In genomic region chr10:89206402-89207180, GRCh38 we compare ENCODE assay signal across 8 cellular contexts. TPM values are rescaled to one million over a fixed set of nuclear protein-coding genes. Genes with fewer than 3 reads are reported as not detected.
DNase-seq lines count a peak whose midpoint lies in the region; ATAC-seq and TF ChIP-seq lines count a peak whose summit lies in the region.

No MANE protein-coding gene starts in this region.

- no peaks in the 10 kb centered on the region for H3K36me3 ChIP-seq in lower lobe of right lung

- H3K9me3 Mint-ChIP-seq in T-cell: no peaks in the 10 kb centered on the region
- no peaks in the 10 kb centered on the region for H3K9me3 Mint-ChIP-seq in stimulated activated naive CD8-positive, alpha-beta T cell treated with anti-CD3 and anti-CD28 coated beads, Interleukin-15, amount 100 ng/mL, for 72 hours

- no peak overlapping the region for H3K27ac Mint-ChIP-seq in T-cell
- H3K27ac Mint-ChIP-seq in stimulated activated naive CD8-positive, alpha-beta T cell treated with anti-CD3 and anti-CD28 coated beads, Interleukin-15, amount 100 ng/mL, for 72 hours: no peak overlapping the region

- intact Hi-C loops in lower lobe of right lung (cut with DNase I) (no loop called here), posterior vena cava (cut with DNase I) (no loop called here)

- TF ChIP-seq CTCF in lower lobe of right lung (IDR thresholded peaks at IDR 0.05): no peak

- peak overlapping the region; percentile 76 to 84 (median 78) for H3K4me3 Mint-ChIP-seq in T-cell
- peak overlapping the region; percentile 79 to 90 for H3K4me3 Mint-ChIP-seq in stimulated activated naive CD8-positive, alpha-beta T cell treated with anti-CD3 and anti-CD28 coated beads, Interleukin-15, amount 100 ng/mL, for 72 hours

- peaks cover 17% of the 10 kb centered on the region for H3K27me3 ChIP-seq in lower lobe of right lung (ENCODE audit: low read depth)

- POLR2A ChIA-PET in T-cell (lab: Charles Lee): interaction anchor here (1.0 to 1.2 kb wide), 2 partner anchors 9 to 122 kb away, joined by 3 read pairs; no protein-coding TSS in a partner anchor

- DNase-seq in T-cell (peak; percentile 11 to 82 (median 58)), lower lobe of right lung (peak; percentile 49), posterior vena cava (ENCODE audit: low spot score) (no peak)
- DNase-seq in stimulated activated naive CD8-positive, alpha-beta T cell treated with anti-CD3 and anti-CD28 coated beads, Interleukin-15, amount 100 ng/mL, for 72 hours: peak; percentile 29 to 31

- H3K4me1 ChIP-seq in lower lobe of right lung: peaks cover 32% of the 10 kb centered on the region

- CTCF ChIA-PET in T-cell (lab: Charles Lee): interaction anchor here (0.6 to 4.3 kb wide), 9 partner anchors 9 to 336 kb away, joined by 3 to 29 read pairs (median 5); no protein-coding TSS in a partner anchor

- ATAC-seq in GM19025 (IDR thresholded peaks at IDR 0.05; ENCODE audit: low read depth, unreplicated experiment): peak; percentile 28
- peak; percentile 71 to 86 (median 76) for ATAC-seq in T-cell (replicated peaks in 1 of 4)
- peak; percentile 44 to 69 for ATAC-seq in lower lobe of right lung
- ATAC-seq in stimulated activated naive CD8-positive, alpha-beta T cell treated with anti-CD3 and anti-CD28 coated beads, Interleukin-15, amount 100 ng/mL, for 72 hours: peak; percentile 78
- ATAC-seq in HG03095 (IDR thresholded peaks at IDR 0.05; ENCODE audit: unreplicated experiment): no peak
- no peak for ATAC-seq in GM19467 (IDR thresholded peaks at IDR 0.05; ENCODE audit: unreplicated experiment)

- peak overlapping the region; percentile 55 for H3K27ac ChIP-seq in cingulate gyrus (ENCODE audit: low read depth, low read length)
- H3K27ac ChIP-seq in lower lobe of right lung: peak overlapping the region; percentile 86

- peaks cover 15% of the 10 kb centered on the region in 3 donors for H3K4me1 Mint-ChIP-seq in T-cell
- H3K4me1 Mint-ChIP-seq in stimulated activated naive CD8-positive, alpha-beta T cell treated with anti-CD3 and anti-CD28 coated beads, Interleukin-15, amount 100 ng/mL, for 72 hours: peaks cover 21% of the 10 kb centered on the region

- H3K9me3 ChIP-seq in lower lobe of right lung: no peaks in the 10 kb centered on the region

- H3K36me3 Mint-ChIP-seq in T-cell: no peaks in the 10 kb centered on the region

- peaks cover 39 to 40% of the 10 kb centered on the region in 2 donors for H3K27me3 Mint-ChIP-seq in T-cell
- peaks cover 41% of the 10 kb centered on the region for H3K27me3 Mint-ChIP-seq in stimulated activated naive CD8-positive, alpha-beta T cell treated with anti-CD3 and anti-CD28 coated beads, Interleukin-15, amount 100 ng/mL, for 72 hours

- H3K4me3 ChIP-seq in lower lobe of right lung: peak overlapping the region; percentile 61

RNA-seq across cellular contexts. Expression of gene CH25H, which starts 0.5 kb away (rescaled TPM):
- 1 to 10 TPM in 1 of 5 donors, under 1 TPM in 1, not detected in 3; 0.21 to 1.0 TPM for total RNA-seq in T-cell
- 4.4 TPM for total RNA-seq in lower lobe of right lung
- total RNA-seq in posterior vena cava: 1 to 10 TPM in 1 of 2 donors, under 1 TPM in 1; 0.93 to 2.3 TPM

RNA-seq across cellular contexts. Expression of gene LIPA, which starts 45.0 kb away (rescaled TPM):
- 10 to 100 TPM; 23.2 to 38.2 (median 33.6) TPM for total RNA-seq in T-cell
- total RNA-seq in lower lobe of right lung: 174 TPM
- total RNA-seq in posterior vena cava: 10 to 100 TPM; 52.4 to 71.1 TPM

Comparison
In these comparisons a context has a peak if more than half of its experiments do, and no peak if none do; other contexts are left out.
1. ATAC-seq: peak in GM19025 (single experiment), T-cell (4 of 4), lower lobe of right lung (2 of 2) and stimulated activated naive CD8-positive, alpha-beta T cell treated with anti-CD3 and anti-CD28 coated beads, Interleukin-15, amount 100 ng/mL, for 72 hours (single experiment); none in HG03095 (single experiment) and GM19467 (single experiment).